In genomic region chr2:147939313-147939712, GRCh38 we compare ENCODE assay signal across 1 cellular context.
A peak's percentile ranks its signal among the peaks of the same experiment; 100 is the strongest.
TF ChIP-seq lines count a peak whose summit lies in the region.

No MANE protein-coding gene starts in this region.

TF ChIP-seq in HepG2, 621 proteins besides CTCF, POLR2A, EP300 and RAD21 (continued from another document):
- TF ChIP-seq SRF (IDR thresholded peaks at IDR 0.05; ENCODE audit: low read depth, low read length): no peak
- TF ChIP-seq DBP (CRISPR knock-in tag; IDR thresholded peaks at IDR 0.05; ENCODE audit: not compliant biosample characterization): no peak
- TF ChIP-seq HOXA3 (CRISPR knock-in tag; IDR thresholded peaks at IDR 0.05): no peak
- TF ChIP-seq FOXA1 (IDR thresholded peaks at IDR 0.05): no peak
- TF ChIP-seq FOXA1 (CRISPR knock-in tag; IDR thresholded peaks at IDR 0.05): peak; percentile 53; the same call in 1 of the 2 replicates
